ENCODE assay signal across 16 cellular contexts in the genomic region with DNA sequence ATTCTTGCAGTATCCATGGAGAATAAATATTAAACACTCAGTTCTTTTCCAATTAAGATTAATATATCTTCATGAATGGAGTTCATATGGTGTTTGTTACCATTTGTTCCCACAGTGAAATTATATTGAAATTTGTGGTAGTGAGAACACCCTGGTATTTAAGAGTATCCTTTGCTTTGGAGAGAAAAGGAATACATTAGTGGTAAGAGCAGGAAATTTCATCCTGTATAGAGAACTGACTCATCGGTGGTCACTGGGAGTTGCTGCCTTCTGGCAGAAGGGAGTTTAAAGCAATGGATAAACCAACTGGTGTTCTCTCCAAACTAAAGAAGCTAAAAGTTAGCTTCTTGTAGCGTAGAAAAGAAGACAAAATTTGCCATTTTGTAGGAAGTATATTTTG.
DNase-seq lines count a peak whose midpoint lies in the region; ATAC-seq and TF ChIP-seq lines count a peak whose summit lies in the region.
"Had no signal": no experiment of that assay in that cellular context is flagged by ENCODE, and none has a peak within 500 bp of the region (broad histone marks: within the 10 kb centered on the region; RNA-seq: fewer than 3 reads in every experiment).

No MANE protein-coding gene starts in this region.

- H3K9me2 ChIP-seq in GM23248 (ENCODE audit: insufficient read depth) = no peaks in the 10 kb centered on the region

- in situ Hi-C loops in GM23248 (cut with MboI) = no loop called here
- in situ Hi-C loops in SK-MEL-5 (cut with HindIII; ENCODE audit: low pct_unique_long_range_greater_than_20kb, low sequenced_read_pairs) = no loop called here

- 63 to 72% methylated on average over 2 of the region's 2 CpGs for WGBS in GM23248 (ENCODE audit: low coverage in 1 of 2, low lambda C conversion rate in 2 of 2, missing lambda C conversion rate in 2 of 2), 2 experiments

- peaks cover 65% of the 10 kb centered on the region for H3F3A ChIP-seq in GM23248 (ENCODE audit: insufficient read depth)

- H3K4me2 ChIP-seq in GM23248 (ENCODE audit: unreplicated experiment) (peak overlapping the region; percentile 39), fibroblast of lung (ENCODE audit: extremely low read depth, insufficient read depth, low read length) (peak overlapping the region; percentile 32), skeletal muscle satellite cell (ENCODE audit: low read length) (peak overlapping the region; percentile 44)

- ATAC-seq in GM21367 (IDR thresholded peaks at IDR 0.05; ENCODE audit: unreplicated experiment) (no peak), HG02970 (IDR thresholded peaks at IDR 0.05; ENCODE audit: low FRiP score, unreplicated experiment) (no peak)
- ATAC-seq: GM12878, heart right ventricle, left lobe of liver had no signal

- no peak overlapping the region for H2AFZ ChIP-seq in GM23248
- no peak overlapping the region for H2AFZ ChIP-seq in fibroblast of lung (ENCODE audit: low read length)

- H3K27ac ChIP-seq in GM23248 (peak overlapping the region; percentile 81), fibroblast of lung (ENCODE audit: insufficient read depth, low read length) (no peak overlapping the region)
- H3K27ac ChIP-seq: tibial nerve had no signal

- H3K9ac ChIP-seq in GM23248 (peak overlapping the region; percentile 46), fibroblast of lung (ENCODE audit: insufficient read depth, low read length) (no peak overlapping the region), skeletal muscle satellite cell (ENCODE audit: low read depth, low read length) (no peak overlapping the region)

- TF ChIP-seq CTCF in fibroblast of lung (conservative IDR thresholded peaks at IDR 0.05 in 1 of 2, IDR thresholded peaks at IDR 0.05 in 1 of 2; ENCODE audit: low read depth in 1 of 2, low read length in 2 of 2) = no peak

- H3K27me3 ChIP-seq in GM23248 (replicated peaks; ENCODE audit: insufficient read depth) = no peaks in the 10 kb centered on the region
- no peaks in the 10 kb centered on the region for H3K27me3 ChIP-seq in fibroblast of lung (ENCODE audit: control insufficient read depth, insufficient read depth, low read length)
- H3K27me3 ChIP-seq in skeletal muscle satellite cell (ENCODE audit: control insufficient read depth, insufficient read depth, low read length) = no peaks in the 10 kb centered on the region
- H3K27me3 ChIP-seq: heart right ventricle, tibial nerve had no signal

- H3K36me3 ChIP-seq in GM23248 (ENCODE audit: low read depth) = peaks cover 53% of the 10 kb centered on the region
- H3K36me3 ChIP-seq in fibroblast of lung (ENCODE audit: control insufficient read depth, insufficient read depth, low read length) = peaks cover 4% of the 10 kb centered on the region
- H3K36me3 ChIP-seq in skeletal muscle satellite cell (ENCODE audit: insufficient read depth, low read length) = peaks cover 28% of the 10 kb centered on the region

- no peak overlapping the region; the same call in 1 of the 2 replicates for H3K4me3 ChIP-seq in GM23248
- no peak overlapping the region for H3K4me3 ChIP-seq in fibroblast of lung (replicated peaks in 1 of 4; ENCODE audit: control extremely low read depth in 1 of 4, insufficient read depth in 1 of 4, low read depth in 3 of 4, low read length in 4 of 4)
- no peak overlapping the region for H3K4me3 ChIP-seq in skeletal muscle satellite cell (ENCODE audit: low read length)
- H3K4me3 ChIP-seq: dorsolateral prefrontal cortex, GM12878, heart right ventricle, tibial nerve had no signal

- H3K79me2 ChIP-seq in GM23248 (ENCODE audit: insufficient read depth) (peaks cover 63% of the 10 kb centered on the region), fibroblast of lung (ENCODE audit: control insufficient read depth, insufficient read depth, low read length) (peaks cover 7% of the 10 kb centered on the region)

- H4K20me1 ChIP-seq in GM23248 (ENCODE audit: insufficient read depth) = no peaks in the 10 kb centered on the region
- no peaks in the 10 kb centered on the region for H4K20me1 ChIP-seq in fibroblast of lung (ENCODE audit: control insufficient read depth, extremely low read depth, insufficient read depth, low read length)

- H3K4me1 ChIP-seq in GM23248 (ENCODE audit: insufficient read depth) (peaks cover 33% of the 10 kb centered on the region), fibroblast of lung (ENCODE audit: control insufficient read depth, extremely low read depth, insufficient read depth, low read length) (peaks cover 25% of the 10 kb centered on the region), skeletal muscle satellite cell (ENCODE audit: control insufficient read depth, insufficient read depth, low read length) (peaks cover 31% of the 10 kb centered on the region)
- H3K4me1 ChIP-seq: tibial nerve had no signal

- DNase-seq in GM23248 (peak; percentile 88), SK-MEL-5 (ENCODE audit: low read depth, low spot score) (peak; percentile 7), fibroblast of lung (ENCODE audit: low read depth in 2 of 2) (peak; percentile 85 to 92)
- DNase-seq in stimulated activated CD4-positive, alpha-beta T cell treated with anti-CD3 and anti-CD28 coated beads, Interleukin-15, amount 100 ng/mL, for 24 hours = no peak
- DNase-seq: dorsolateral prefrontal cortex, H7, heart right ventricle, NCI-H1417, NCI-H510A treated with DMSO at 0.1 percent for 48 hours, Right ventricle myocardium superior had no signal

- H3K9me3 ChIP-seq in GM23248 (ENCODE audit: low read depth) (no peaks in the 10 kb centered on the region), fibroblast of lung (ENCODE audit: control insufficient read depth, insufficient read depth, low read depth, low read length) (no peaks in the 10 kb centered on the region), skeletal muscle satellite cell (replicated peaks; ENCODE audit: low read length) (no peaks in the 10 kb centered on the region)
- H3K9me3 ChIP-seq: heart right ventricle, tibial nerve had no signal
